Comparison of ENCODE assay signal across 8 cellular contexts in the genomic region with DNA sequence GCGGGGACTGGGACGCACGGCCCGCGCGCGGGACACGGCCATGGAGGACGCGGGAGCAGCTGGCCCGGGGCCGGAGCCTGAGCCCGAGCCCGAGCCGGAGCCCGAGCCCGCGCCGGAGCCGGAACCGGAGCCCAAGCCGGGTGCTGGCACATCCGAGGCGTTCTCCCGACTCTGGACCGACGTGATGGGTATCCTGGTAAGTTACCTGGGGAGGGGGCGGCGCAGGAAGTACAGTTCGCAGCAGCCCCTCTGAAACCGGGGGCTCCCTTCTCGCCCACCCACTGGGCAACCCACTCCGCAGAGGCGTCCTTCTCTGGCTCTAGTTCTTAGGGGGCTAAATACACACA. TPM values are rescaled to one million over a fixed set of nuclear protein-coding genes. Genes with fewer than 3 reads are reported as not detected.
DNase-seq lines count a peak whose midpoint lies in the region; ATAC-seq and TF ChIP-seq lines count a peak whose summit lies in the region.

No MANE protein-coding gene starts in this region.

- H3K4me3 ChIP-seq in esophagus (ENCODE audit: low read depth in 1 of 2, low read length in 2 of 2) (peak overlapping the region; percentile 78 to 80), osteoblast (ENCODE audit: insufficient read depth, low read length) (peak overlapping the region; percentile 88)

- H3K79me2 ChIP-seq in osteoblast (ENCODE audit: insufficient read depth, low read length): peaks cover 42% of the 10 kb centered on the region

- H3K27ac ChIP-seq in C4-2B: peak overlapping the region; percentile 88
- peak overlapping the region; percentile 89 to 96 for H3K27ac ChIP-seq in esophagus (ENCODE audit: low read depth in 2 of 2, low read length in 1 of 2)
- peak overlapping the region; percentile 65 for H3K27ac ChIP-seq in osteoblast (ENCODE audit: low read depth, low read length)

- no peaks in the 10 kb centered on the region for H4K20me1 ChIP-seq in osteoblast (ENCODE audit: insufficient read depth, low read length)

- peak overlapping the region; percentile 88 for H2AFZ ChIP-seq in osteoblast (ENCODE audit: low read length)

- H3K36me3 ChIP-seq in esophagus (ENCODE audit: control insufficient read depth in 2 of 2, insufficient read depth in 2 of 2, low read length in 1 of 2) (no peaks in the 10 kb centered on the region), osteoblast (ENCODE audit: insufficient read depth, low read length) (no peaks in the 10 kb centered on the region)

- no peak for ATAC-seq in GM19324 (IDR thresholded peaks at IDR 0.05; ENCODE audit: low FRiP score, unreplicated experiment)
- no peak for ATAC-seq in HG03354 (IDR thresholded peaks at IDR 0.05; ENCODE audit: poor library complexity, severe bottlenecking, unreplicated experiment)

- no peaks in the 10 kb centered on the region for H3K27me3 ChIP-seq in esophagus (ENCODE audit: control insufficient read depth in 1 of 2, insufficient read depth in 2 of 2, low read length in 2 of 2)
- no peaks in the 10 kb centered on the region for H3K27me3 ChIP-seq in osteoblast (ENCODE audit: insufficient read depth, low read length)

- 2 to 5% methylated on average over 29 to 34 of the region's 34 CpGs for WGBS in esophagus, 2 donors

- H3K9me3 ChIP-seq in esophagus (ENCODE audit: control insufficient read depth in 2 of 2, insufficient read depth in 1 of 2, low read depth in 1 of 2, low read length in 1 of 2) (no peaks in the 10 kb centered on the region), osteoblast (ENCODE audit: low read depth, low read length) (no peaks in the 10 kb centered on the region)

- TF ChIP-seq CTCF in C4-2B (conservative IDR thresholded peaks at IDR 0.05) (no peak), osteoblast (IDR thresholded peaks at IDR 0.05; ENCODE audit: extremely low read depth, low read depth, low read length) (no peak)

- H3K4me1 ChIP-seq in esophagus (ENCODE audit: control insufficient read depth in 2 of 2, insufficient read depth in 2 of 2, low read length in 1 of 2) (no peaks in the 10 kb centered on the region), osteoblast (ENCODE audit: insufficient read depth, low read length) (peaks cover 20% of the 10 kb centered on the region)

- DNase-seq in NCI-H146 treated with DMSO at 0.1 percent for 48 hours (lab: John Stamatoyannopoulos, UW; ENCODE audit: unreplicated experiment) (peak; percentile 33), osteoblast (ENCODE audit: insufficient read length, low spot score, missing footprints) (no peak), Kasumi-1 (lab: John Stamatoyannopoulos, UW) (no peak), germinal center (ENCODE audit: low spot score) (no peak)

- peak overlapping the region; percentile 94 for H3K4me2 ChIP-seq in osteoblast (ENCODE audit: insufficient read depth, low read length)

RNA-seq across cellular contexts. Expression of a gene that starts 0.4 kb away (rescaled TPM):
- 10 to 100 TPM; 29.6 to 59.0 TPM for polyA plus RNA-seq in esophagus
- total RNA-seq in osteoblast: 61.0 and 71.7 TPM in 2 replicates
